ENCODE assay signal across 9 cellular contexts in genomic region chr1:184954232-184954995, GRCh38. TPM values are rescaled to one million over a fixed set of nuclear protein-coding genes. Genes with fewer than 3 reads are reported as not detected.
DNase-seq lines count a peak whose midpoint lies in the region; ATAC-seq and TF ChIP-seq lines count a peak whose summit lies in the region.
"Had no signal": no experiment of that assay in that cellular context is flagged by ENCODE, and none has a peak within 500 bp of the region (broad histone marks: within the 10 kb centered on the region; RNA-seq: fewer than 3 reads in every experiment).

No MANE protein-coding gene starts in this region.

- H2BK15ac ChIP-seq in H9 (ENCODE audit: low read depth, low read length), result no peak overlapping the region

- no peak overlapping the region for H2AK5ac ChIP-seq in H9 (ENCODE audit: insufficient read length, low read length)

- peak; percentile 62 for DNase-seq in ELF-1 (ENCODE audit: low read depth, low spot score)
- peak; percentile 54 for DNase-seq in mammary epithelial cell
- no peak for DNase-seq in osteocyte (ENCODE audit: extremely low spot score, unreplicated experiment)
- DNase-seq in H9, result no peak
- no peak for DNase-seq in NCI-H774 (lab: John Stamatoyannopoulos, UW)
- DNase-seq: GOT3, NCI-H524 treated with DMSO at 0.1 percent for 48 hours had no signal

- H3K27me3 ChIP-seq in Loucy (ENCODE audit: insufficient read depth, low read length, poor library complexity, severe bottlenecking) (no peaks in the 10 kb centered on the region), mammary epithelial cell (ENCODE audit: insufficient read depth, low read length) (no peaks in the 10 kb centered on the region), H9 (ENCODE audit: insufficient read depth, low read length) (no peaks in the 10 kb centered on the region)

- H3K9me3 ChIP-seq in Loucy (ENCODE audit: insufficient read depth, low read depth, low read length) (no peaks in the 10 kb centered on the region), mammary epithelial cell (replicated peaks; ENCODE audit: insufficient read depth, low read length) (no peaks in the 10 kb centered on the region), H9 (ENCODE audit: control insufficient read depth, low read depth, low read length) (no peaks in the 10 kb centered on the region)

- H3K27ac ChIP-seq in mammary epithelial cell (ENCODE audit: insufficient read depth, low read depth, low read length) (peak overlapping the region; percentile 95), H9 (ENCODE audit: insufficient read length, low read depth, low read length) (no peak overlapping the region)

- H4K8ac ChIP-seq in H9 (replicated peaks; ENCODE audit: insufficient read length, low read depth, low read length), result no peak overlapping the region

- CTCF ChIA-PET in mammary epithelial cell (lab: Charles Lee; ENCODE audit: low non-redundant PET), result interaction anchor here (0.6 to 0.7 kb wide), 2 partner anchors 24 to 149 kb away, joined by 3 to 4 read pairs; no protein-coding TSS in a partner anchor

- no peak overlapping the region for H2BK120ac ChIP-seq in H9 (ENCODE audit: low read depth, low read length, poor library complexity, severe bottlenecking)

- H3K4me1 ChIP-seq in Loucy (ENCODE audit: insufficient read depth, low read length, poor library complexity, severe bottlenecking) (no peaks in the 10 kb centered on the region), mammary epithelial cell (ENCODE audit: insufficient read depth, low read length) (peaks cover 20% of the 10 kb centered on the region), H9 (ENCODE audit: insufficient read depth, low read length) (no peaks in the 10 kb centered on the region)

- H3K27ac Mint-ChIP-seq in osteocyte (ENCODE audit: unreplicated experiment) (no peak overlapping the region), H9 (no peak overlapping the region)

- H3K27me3 Mint-ChIP-seq in osteocyte (ENCODE audit: unreplicated experiment), result no peaks in the 10 kb centered on the region
- H3K27me3 Mint-ChIP-seq in H9 (ENCODE audit: low read depth), result no peaks in the 10 kb centered on the region

- in situ Hi-C loops in mammary epithelial cell (cut with MboI; ENCODE audit: low sequenced_read_pairs in 2 of 2), result no loop called here

- H3K14ac ChIP-seq in H9 (ENCODE audit: insufficient read depth, low read length), result no peak overlapping the region

- H3T11ph ChIP-seq in H9 (ENCODE audit: low read length), result no peak overlapping the region

- H2BK12ac ChIP-seq in H9 (ENCODE audit: insufficient read length, low read depth, low read length), result no peak overlapping the region

- WGBS in mammary epithelial cell (ENCODE audit: low coverage, missing lambda C conversion rate), result 8% methylated on average over 4 of the region's 4 CpGs
- no CpG with 5 or more reads among the region's 4 CpGs for WGBS in H9 (ENCODE audit: extremely low coverage, insufficient read length, low lambda C conversion rate)

- intact Hi-C loops in mammary epithelial cell (cut with micrococcal nuclease), result loop anchor here (5.0 kb wide), 1 partner anchor 87 kb away; no protein-coding TSS in a partner anchor

- H3K9ac ChIP-seq in Loucy (ENCODE audit: low read depth, low read length, poor library complexity, severe bottlenecking), result no peak overlapping the region
- H3K9ac ChIP-seq in mammary epithelial cell (ENCODE audit: insufficient read depth, low read length), result peak overlapping the region; percentile 66
- H3K9ac ChIP-seq in H9 (ENCODE audit: extremely low read depth, insufficient read length, low read length), result no peak overlapping the region

- H3K18ac ChIP-seq in H9 (ENCODE audit: insufficient read length, low read depth, low read length), result no peak overlapping the region

- H4K91ac ChIP-seq in H9 (ENCODE audit: insufficient read length, low read depth, low read length), result no peak overlapping the region

- no peaks in the 10 kb centered on the region for H3F3A ChIP-seq in Loucy (ENCODE audit: low read depth)

- no peak overlapping the region for H2AFZ ChIP-seq in Loucy (ENCODE audit: low read length)
- peak overlapping the region; percentile 8 for H2AFZ ChIP-seq in mammary epithelial cell (ENCODE audit: low read depth, low read length)
- no peak overlapping the region for H2AFZ ChIP-seq in H9 (ENCODE audit: low read length)

- no peak overlapping the region for H2BK20ac ChIP-seq in H9 (ENCODE audit: low read depth, low read length, poor library complexity, severe bottlenecking)

- H3K4me3 ChIP-seq in Loucy (ENCODE audit: low read length, poor library complexity, severe bottlenecking), result no peak overlapping the region
- H3K4me3 ChIP-seq in mammary epithelial cell (replicated peaks in 1 of 3; ENCODE audit: insufficient read depth in 1 of 3, low read depth in 2 of 3, low read length in 3 of 3), result peak overlapping the region in 2 of 3 experiments; percentile 5 to 16

- no peak overlapping the region for H4K5ac ChIP-seq in H9 (ENCODE audit: insufficient read length, low read depth, low read length)

- no peak overlapping the region for H3K4ac ChIP-seq in H9 (ENCODE audit: low read depth, low read length)

- no peaks in the 10 kb centered on the region for H3K79me1 ChIP-seq in H9 (ENCODE audit: insufficient read depth, low read depth, low read length, poor library complexity, severe bottlenecking)

- no peaks in the 10 kb centered on the region for H3K79me2 ChIP-seq in Loucy (ENCODE audit: insufficient read depth, low read length)
- no peaks in the 10 kb centered on the region for H3K79me2 ChIP-seq in mammary epithelial cell (ENCODE audit: insufficient read depth, low read length)
- no peaks in the 10 kb centered on the region for H3K79me2 ChIP-seq in H9 (ENCODE audit: insufficient read depth, low read length)

- H3K36me3 Mint-ChIP-seq in osteocyte (ENCODE audit: unreplicated experiment) (no peaks in the 10 kb centered on the region), H9 (ENCODE audit: insufficient read depth in 1 of 3, low read depth in 3 of 3) (no peaks in the 10 kb centered on the region)

- dilution Hi-C loops in mammary epithelial cell (cut with HindIII; ENCODE audit: low sequenced_read_pairs), result no loop called here

- no peak overlapping the region for H3K56ac ChIP-seq in H9 (ENCODE audit: insufficient read length, low read depth, low read length)

- TF ChIP-seq CTCF in Loucy (conservative IDR thresholded peaks at IDR 0.05; ENCODE audit: low read length), result peak; percentile 38
- no peak for TF ChIP-seq CTCF in mammary epithelial cell (conservative IDR thresholded peaks at IDR 0.05 in 1 of 2, IDR thresholded peaks at IDR 0.05 in 1 of 2; ENCODE audit: extremely low read depth in 1 of 2, insufficient read depth in 1 of 2, low read depth in 1 of 2, low read length in 2 of 2)
- peak; percentile 31 for TF ChIP-seq CTCF in osteocyte (IDR thresholded peaks at IDR 0.05)
- no peak for TF ChIP-seq CTCF in H9 (conservative IDR thresholded peaks at IDR 0.05)

- no peaks in the 10 kb centered on the region for H3K23me2 ChIP-seq in H9 (ENCODE audit: insufficient read length, low read depth, low read length, poor library complexity, severe bottlenecking)

- H3K23ac ChIP-seq in H9 (ENCODE audit: insufficient read length, low read depth, low read length), result no peak overlapping the region

- H3K9me2 ChIP-seq in Loucy (replicated peaks; ENCODE audit: low read depth, low read length), result no peaks in the 10 kb centered on the region

- BruUV-seq in mammary epithelial cell (replicated peaks; lab: Mats Ljungman, UMichigan), result no TSS peak

- H3K9me3 Mint-ChIP-seq in osteocyte (ENCODE audit: unreplicated experiment) (no peaks in the 10 kb centered on the region), H9 (no peaks in the 10 kb centered on the region)

- H3K36me3 ChIP-seq in Loucy (ENCODE audit: insufficient read depth, low read length) (no peaks in the 10 kb centered on the region), mammary epithelial cell (ENCODE audit: insufficient read depth, low read length) (no peaks in the 10 kb centered on the region)

- H3K4me2 ChIP-seq in Loucy (ENCODE audit: low read depth, low read length, poor library complexity, severe bottlenecking), result no peak overlapping the region
- H3K4me2 ChIP-seq in mammary epithelial cell (ENCODE audit: insufficient read depth, low read depth, low read length), result peak overlapping the region; percentile 66
- H3K4me2 ChIP-seq in H9 (ENCODE audit: insufficient read depth, insufficient read length, low read length), result no peak overlapping the region

- H3K4me3 Mint-ChIP-seq in osteocyte (ENCODE audit: unreplicated experiment), result no peak overlapping the region
- H3K4me3 Mint-ChIP-seq in H9, result no peak overlapping the region

- H4K20me1 ChIP-seq in Loucy (ENCODE audit: insufficient read depth, low read length, poor library complexity, severe bottlenecking) (no peaks in the 10 kb centered on the region), mammary epithelial cell (ENCODE audit: insufficient read depth, low read length) (no peaks in the 10 kb centered on the region), H9 (ENCODE audit: control insufficient read depth, insufficient read depth, insufficient read length) (no peaks in the 10 kb centered on the region)

- H3K4me1 Mint-ChIP-seq in osteocyte (ENCODE audit: unreplicated experiment), result peaks cover 6% of the 10 kb centered on the region
- 0 out of 4 replicates have a peak, but pooled peaks cover 0 to 4% of the 10 kb centered on the region in 2 experiments for H3K4me1 Mint-ChIP-seq in H9

- ATAC-seq in HG02642 (IDR thresholded peaks at IDR 0.05; ENCODE audit: poor library complexity, unreplicated experiment), result no peak

- no peak overlapping the region for H2BK5ac ChIP-seq in H9 (ENCODE audit: insufficient read length, low read length)

RNA-seq across cellular contexts. Expression of gene NIBAN1, which starts 19.9 kb away (rescaled TPM):
- total RNA-seq in mammary epithelial cell (10 to 100 TPM; 35.8 to 70.3 TPM), osteocyte (12.5 and 16.5 TPM in 2 replicates), H9 (2021) (5.9 and 6.0 TPM in 2 replicates)
- polyA plus RNA-seq in mammary epithelial cell, result 3.2 TPM
- polyA minus RNA-seq in mammary epithelial cell, result 8.3 TPM

Comparison
In these comparisons a context has a peak if more than half of its experiments do, and no peak if none do; other contexts are left out.
1. DNase-seq: peak in ELF-1 (single experiment) and mammary epithelial cell (single experiment); none in osteocyte (single experiment), H9 (single experiment) and NCI-H774 (single experiment).
2. CTCF ChIP-seq: peak in Loucy (single experiment) and osteocyte (single experiment); none in mammary epithelial cell (0 of 2) and H9 (single experiment).